ENCODE assay signal across 28 cellular contexts in genomic region chr7:3639253-3639652, GRCh38.
"Had no signal": no experiment of that assay in that cellular context is flagged by ENCODE, and none has a peak within 500 bp of the region (broad histone marks: within the 10 kb centered on the region; RNA-seq: fewer than 3 reads in every experiment).

No MANE protein-coding gene starts in this region.

- ATAC-seq: natural killer cell; psoas muscle; right cardiac atrium; sciatic nerve; stimulated activated memory B cell treated with anti-CD40 and anti-IgM and Interleukin-4, amounts not matched to agents 10 μg/mL and 1 μg/mL and 100 μg/mL, for 72 hours; stimulated activated naive CD8-positive, alpha-beta T cell treated with anti-CD3 and anti-CD28 coated beads, Interleukin-15, amount 100 ng/mL, for 72 hours; stimulated activated naive CD8-positive, alpha-beta T cell treated with anti-CD3 and anti-CD28 coated beads, Interleukin-15, Interleukin-2, amounts not matched to agents 100 U/mL and 50 U/mL, for 24 hours; upper lobe of right lung had no signal

- DNase-seq: natural killer cell; occipital lobe; ovary; posterior cingulate gyrus; psoas muscle; right cardiac atrium; spleen; stimulated activated CD4-positive, alpha-beta T cell treated with anti-CD3 and anti-CD28 coated beads, Interleukin-12 subunit alpha, Interleukin-12 subunit beta, amount 100 ng/mL, for 4 hours; stimulated activated CD4-positive, alpha-beta T cell treated with anti-CD3 and anti-CD28 coated beads, Interleukin-1b, Interleukin-23, amount 100 ng/mL, for 48 hours; stimulated activated CD4-positive, alpha-beta T cell treated with anti-CD3 and anti-CD28 coated beads, Interleukin-4, amount 100 ng/mL, for 1 hour; stimulated activated CD4-positive, alpha-beta T cell treated with anti-CD3 and anti-CD28 coated beads, Interleukin-4, amount 100 ng/mL, for 4 hours; stimulated activated CD8-positive, alpha-beta memory T cell treated with anti-CD3 and anti-CD28 coated beads, Interleukin-4, amount 100 ng/mL, for 48 hours; stimulated activated naive CD4-positive, alpha-beta T cell; stimulated activated naive CD8-positive, alpha-beta T cell treated with anti-CD3 and anti-CD28 coated beads, Interleukin-15, amount 100 ng/mL, for 72 hours; stimulated activated naive CD8-positive, alpha-beta T cell treated with anti-CD3 and anti-CD28 coated beads, Interleukin-15, Interleukin-2, amounts not matched to agents 100 U/mL and 50 U/mL, for 24 hours; substantia nigra; testis; tibial artery; transverse colon; upper lobe of right lung had no signal

- H3K4me3 ChIP-seq: neural progenitor cell, ovary, psoas muscle, skin epidermis, smooth muscle cell, spleen, suprapubic skin, testis, tibial artery, transverse colon, upper lobe of right lung, vagina had no signal

- H3K4me1 ChIP-seq: neural progenitor cell, parathyroid adenoma, psoas muscle, spleen, suprapubic skin, testis, transverse colon, upper lobe of right lung, vagina had no signal

- H3K27me3 ChIP-seq: neural progenitor cell, ovary, spleen, suprapubic skin, testis, tibial artery, transverse colon, upper lobe of right lung, vagina had no signal

- H3K9me3 ChIP-seq: ovary, psoas muscle, spleen, suprapubic skin, testis, tibial artery, transverse colon, upper lobe of right lung, vagina had no signal

- H3K36me3 ChIP-seq: neural progenitor cell, ovary, suprapubic skin, transverse colon, upper lobe of right lung, vagina had no signal

- H3K27ac ChIP-seq: neural progenitor cell, ovary, parathyroid adenoma, psoas muscle, skin epidermis, spleen, suprapubic skin, testis, tibial artery, transverse colon, upper lobe of right lung, vagina had no signal
